In genomic region chr16:78970650-78971049, GRCh38 we compare ENCODE assay signal across 7 cellular contexts.
"Had no signal": no experiment of that assay in that cellular context is flagged by ENCODE, and none has a peak within 500 bp of the region (broad histone marks: within the 10 kb centered on the region; RNA-seq: fewer than 3 reads in every experiment).

No MANE protein-coding gene starts in this region.

- H3K4me3 Mint-ChIP-seq: IgD-negative memory B cell had no signal

- ATAC-seq: K562 had no signal

- H3K27ac Mint-ChIP-seq: IgD-negative memory B cell had no signal

- DNase-seq: IMR-90, KBM-7, KG1 had no signal

- FAIRE-seq: HTR-8/SVneo, K562 had no signal

- H3K27ac ChIP-seq: HL-60 had no signal

- H3K4me3 ChIP-seq: K562 had no signal

- H3K9me3 Mint-ChIP-seq: IgD-negative memory B cell had no signal
